ENCODE assay signal across 32 cellular contexts in genomic region chr2:149235837-149236236, GRCh38.
"Had no signal": no experiment of that assay in that cellular context is flagged by ENCODE, and none has a peak within 500 bp of the region (broad histone marks: within the 10 kb centered on the region; RNA-seq: fewer than 3 reads in every experiment).

No MANE protein-coding gene starts in this region.

- ATAC-seq: activated CD4-positive, alpha-beta T cell treated with anti-CD3 and anti-CD28 coated beads for 36 hours; activated CD8-positive, alpha-beta memory T cell treated with anti-CD3 and anti-CD28 coated beads, Interleukin-2, amount 10 ng/mL, durations not matched to agents 7 days and 5 days; activated CD8-positive, alpha-beta T cell treated with anti-CD3 and anti-CD28 coated beads, Interleukin-2, amount 10 ng/mL, durations not matched to agents 7 days and 5 days; activated naive CD8-positive, alpha-beta T cell treated with anti-CD3 and anti-CD28 coated beads, Interleukin-2, amount 50 U/mL, for 24 hours; body of pancreas had no signal

- H3K27ac ChIP-seq: adrenal gland, body of pancreas, epithelial cell of prostate, esophagus squamous epithelium had no signal

- H3K27me3 ChIP-seq: adrenal gland, body of pancreas had no signal

- H3K4me1 ChIP-seq: adrenal gland, esophagus squamous epithelium had no signal

- DNase-seq: activated CD4-positive, alpha-beta memory T cell treated with anti-CD3 and anti-CD28 coated beads for 36 hours; activated CD4-positive, alpha-beta T cell treated with anti-CD3 and anti-CD28 coated beads for 36 hours; activated CD4-positive, alpha-beta T cell treated with anti-CD3 and anti-CD28 coated beads, Interleukin-2, amount 10 ng/mL, durations not matched to agents 24 days and 14 days; activated CD4-positive, CD25-positive, alpha-beta regulatory T cell; activated CD4-positive, CD25-positive, alpha-beta regulatory T cell treated with anti-CD3 and anti-CD28 coated beads, Interleukin-2, amount 50 U/mL, for 72 hours; activated CD8-positive, alpha-beta memory T cell treated with anti-CD3 and anti-CD28 coated beads, Interleukin-2, amount 10 ng/mL, durations not matched to agents 7 days and 5 days; activated CD8-positive, alpha-beta memory T cell treated with anti-CD3 and anti-CD28 coated beads, Interleukin-2, amount 50 U/mL, for 4 hours; activated CD8-positive, alpha-beta T cell treated with anti-CD3 and anti-CD28 coated beads, Interleukin-2, amount 10 ng/mL, durations not matched to agents 7 days and 5 days; activated effector memory CD4-positive, alpha-beta T cell treated with anti-CD3 and anti-CD28 coated beads, Interleukin-2, amount 50 U/mL, for 16 hours; activated naive CD4-positive, alpha-beta T cell treated with anti-CD3 and anti-CD28 coated beads for 36 hours; activated naive CD8-positive, alpha-beta T cell treated with anti-CD3 and anti-CD28 coated beads for 36 hours; activated naive CD8-positive, alpha-beta T cell treated with anti-CD3 and anti-CD28 coated beads, Interleukin-2, amount 50 U/mL, for 24 hours; activated T-cell treated with anti-CD3 and anti-CD28 coated beads, Interleukin-2, amount 50 U/mL, for 1 hour; activated T-cell treated with anti-CD3 and anti-CD28 coated beads, Interleukin-2, amount 50 U/mL, for 48 hours; adrenal gland; amygdala; aorta; body of pancreas; caudate nucleus; cortex of kidney; dermis blood vessel endothelial cell; effector CD8-positive, alpha-beta T cell; esophagus squamous epithelium; T-helper 2 cell had no signal

- H3K4me3 ChIP-seq: adrenal gland, body of pancreas, esophagus squamous epithelium had no signal

- FAIRE-seq: colon, endometrium, endothelial cell of umbilical vein, frontal cortex had no signal

- H3K36me3 Mint-ChIP-seq: activated CD4-positive, alpha-beta memory T cell treated with anti-CD3 and anti-CD28 coated beads for 36 hours; activated CD8-positive, alpha-beta memory T cell treated with anti-CD3 and anti-CD28 coated beads, Interleukin-2, amount 10 ng/mL, durations not matched to agents 7 days and 5 days; activated naive CD4-positive, alpha-beta T cell treated with anti-CD3 and anti-CD28 coated beads, Interleukin-2, amount 50 U/mL, for 24 hours; activated naive CD8-positive, alpha-beta T cell treated with anti-CD3 and anti-CD28 coated beads for 36 hours had no signal

- H3K27me3 Mint-ChIP-seq: activated CD4-positive, alpha-beta T cell treated with anti-CD3 and anti-CD28 coated beads, Interleukin-2, amount 10 ng/mL, durations not matched to agents 24 days and 14 days; activated CD8-positive, alpha-beta memory T cell treated with anti-CD3 and anti-CD28 coated beads, Interleukin-2, amount 10 ng/mL, durations not matched to agents 7 days and 5 days had no signal

- H3K4me1 Mint-ChIP-seq: activated CD4-positive, alpha-beta T cell treated with anti-CD3 and anti-CD28 coated beads for 36 hours; activated CD4-positive, alpha-beta T cell treated with anti-CD3 and anti-CD28 coated beads, Interleukin-2, amount 10 ng/mL, durations not matched to agents 24 days and 14 days; activated CD8-positive, alpha-beta memory T cell treated with anti-CD3 and anti-CD28 coated beads, Interleukin-2, amount 10 ng/mL, durations not matched to agents 7 days and 5 days; activated naive CD4-positive, alpha-beta T cell treated with anti-CD3 and anti-CD28 coated beads, Interleukin-2, amount 50 U/mL, for 24 hours; activated naive CD8-positive, alpha-beta T cell treated with anti-CD3 and anti-CD28 coated beads for 36 hours; activated naive CD8-positive, alpha-beta T cell treated with anti-CD3 and anti-CD28 coated beads, Interleukin-2, amount 50 U/mL, for 24 hours had no signal

- H3K4me3 Mint-ChIP-seq: activated CD4-positive, alpha-beta memory T cell treated with anti-CD3 and anti-CD28 coated beads for 36 hours; activated CD4-positive, alpha-beta T cell treated with anti-CD3 and anti-CD28 coated beads for 36 hours; activated CD4-positive, alpha-beta T cell treated with anti-CD3 and anti-CD28 coated beads, Interleukin-2, amount 10 ng/mL, durations not matched to agents 24 days and 14 days; activated CD8-positive, alpha-beta memory T cell treated with anti-CD3 and anti-CD28 coated beads, Interleukin-2, amount 10 ng/mL, durations not matched to agents 7 days and 5 days; activated CD8-positive, alpha-beta T cell treated with anti-CD3 and anti-CD28 coated beads, Interleukin-2, amount 10 ng/mL, durations not matched to agents 7 days and 5 days; activated naive CD4-positive, alpha-beta T cell treated with anti-CD3 and anti-CD28 coated beads for 36 hours; activated naive CD4-positive, alpha-beta T cell treated with anti-CD3 and anti-CD28 coated beads, Interleukin-2, amount 50 U/mL, for 24 hours; activated naive CD8-positive, alpha-beta T cell treated with anti-CD3 and anti-CD28 coated beads for 36 hours; activated naive CD8-positive, alpha-beta T cell treated with anti-CD3 and anti-CD28 coated beads, Interleukin-2, amount 50 U/mL, for 24 hours; activated T-helper 1 cell treated with anti-CD3 and anti-CD28 coated beads, Interleukin-12 subunit alpha, Interleukin-12 subunit beta, Interleukin-2, Interleukin-4 antibody, amounts not matched to agents 30 ng/mL and 10 ng/mL and 1 ng/mL, durations not matched to agents 14 hours and 24 hours and 36 hours had no signal

- H3K27ac Mint-ChIP-seq: activated CD4-positive, alpha-beta memory T cell treated with anti-CD3 and anti-CD28 coated beads for 36 hours; activated CD4-positive, alpha-beta T cell treated with anti-CD3 and anti-CD28 coated beads for 36 hours; activated CD4-positive, alpha-beta T cell treated with anti-CD3 and anti-CD28 coated beads, Interleukin-2, amount 10 ng/mL, durations not matched to agents 24 days and 14 days; activated CD8-positive, alpha-beta memory T cell treated with anti-CD3 and anti-CD28 coated beads, Interleukin-2, amount 10 ng/mL, durations not matched to agents 7 days and 5 days; activated CD8-positive, alpha-beta T cell treated with anti-CD3 and anti-CD28 coated beads, Interleukin-2, amount 10 ng/mL, durations not matched to agents 7 days and 5 days; activated naive CD4-positive, alpha-beta T cell treated with anti-CD3 and anti-CD28 coated beads for 36 hours; activated naive CD4-positive, alpha-beta T cell treated with anti-CD3 and anti-CD28 coated beads, Interleukin-2, amount 50 U/mL, for 24 hours; activated naive CD8-positive, alpha-beta T cell treated with anti-CD3 and anti-CD28 coated beads for 36 hours; activated naive CD8-positive, alpha-beta T cell treated with anti-CD3 and anti-CD28 coated beads, Interleukin-2, amount 50 U/mL, for 24 hours; activated T-helper 1 cell treated with anti-CD3 and anti-CD28 coated beads, Interleukin-12 subunit alpha, Interleukin-12 subunit beta, Interleukin-2, Interleukin-4 antibody, amounts not matched to agents 30 ng/mL and 10 ng/mL and 1 ng/mL, durations not matched to agents 14 hours and 24 hours and 36 hours; activated T-helper 2 cell treated with anti-CD3 and anti-CD28 coated beads, Interferon-gamma antibody, Interleukin-2, Interleukin-4, amounts not matched to agents 10 μg/mL and 5 μg/mL and 100 μg/mL, durations not matched to agents 14 hours and 24 hours and 36 hours had no signal

- H3K9me3 ChIP-seq: body of pancreas, esophagus squamous epithelium had no signal

- H3K36me3 ChIP-seq: adrenal gland, esophagus squamous epithelium had no signal

- H3K9me3 Mint-ChIP-seq: activated CD4-positive, alpha-beta memory T cell treated with anti-CD3 and anti-CD28 coated beads for 36 hours; activated CD4-positive, alpha-beta T cell treated with anti-CD3 and anti-CD28 coated beads, Interleukin-2, amount 10 ng/mL, durations not matched to agents 24 days and 14 days; activated naive CD4-positive, alpha-beta T cell treated with anti-CD3 and anti-CD28 coated beads, Interleukin-2, amount 50 U/mL, for 24 hours; activated T-helper 1 cell treated with anti-CD3 and anti-CD28 coated beads, Interleukin-12 subunit alpha, Interleukin-12 subunit beta, Interleukin-2, Interleukin-4 antibody, amounts not matched to agents 30 ng/mL and 10 ng/mL and 1 ng/mL, durations not matched to agents 14 hours and 24 hours and 36 hours; activated T-helper 2 cell treated with anti-CD3 and anti-CD28 coated beads, Interferon-gamma antibody, Interleukin-2, Interleukin-4, amounts not matched to agents 10 μg/mL and 5 μg/mL and 100 μg/mL, durations not matched to agents 14 hours and 24 hours and 36 hours had no signal
